Comparison of ENCODE assay signal across 8 cellular contexts in genomic region chr1:225999912-226000337, GRCh38. TPM values are rescaled to one million over a fixed set of nuclear protein-coding genes. Genes with fewer than 3 reads are reported as not detected.
A peak's percentile ranks its signal among the peaks of the same experiment; 100 is the strongest.
DNase-seq lines count a peak whose midpoint lies in the region; ATAC-seq, FAIRE-seq and TF ChIP-seq lines count a peak whose summit lies in the region.

No MANE protein-coding gene starts in this region.

- no peaks in the 10 kb centered on the region for H3K27me3 Mint-ChIP-seq in activated naive CD8-positive, alpha-beta T cell treated with anti-CD3 and anti-CD28 coated beads, Interleukin-2, amount 10 ng/mL, durations not matched to agents 7 days and 5 days

- H3K4me1 Mint-ChIP-seq in activated naive CD8-positive, alpha-beta T cell treated with anti-CD3 and anti-CD28 coated beads, Interleukin-2, amount 10 ng/mL, durations not matched to agents 7 days and 5 days: peaks cover 61% of the 10 kb centered on the region

- FAIRE-seq in H54 (lab: Jason Lieb, UNC): no peak

- H3K4me3 ChIP-seq in iPS-20b (ENCODE audit: low read length): peak overlapping the region; percentile 69
- H3K4me3 ChIP-seq in stomach smooth muscle (ENCODE audit: low read length in 2 of 2): peak overlapping the region; percentile 68 to 82

- H3K9ac ChIP-seq in iPS-20b (ENCODE audit: low read depth, low read length): peak overlapping the region; percentile 82; the same call in 1 of the 2 replicates
- peak overlapping the region; percentile 87 to 89 for H3K9ac ChIP-seq in stomach smooth muscle (ENCODE audit: low read length in 2 of 2)

- H3K27me3 ChIP-seq in iPS-20b (ENCODE audit: insufficient read depth, low read length): no peaks in the 10 kb centered on the region
- H3K27me3 ChIP-seq in stomach smooth muscle (ENCODE audit: control insufficient read depth in 1 of 2, insufficient read depth in 2 of 2, low read length in 2 of 2): no peaks in the 10 kb centered on the region

- H3K27ac ChIP-seq in KOPT-K1 (ENCODE audit: low read depth, low read length, poor library complexity, severe bottlenecking) (peak overlapping the region; percentile 91), iPS-20b (ENCODE audit: low read length) (peak overlapping the region; percentile 65), stomach smooth muscle (ENCODE audit: low read length) (peak overlapping the region; percentile 97)

- peak; percentile 38 for ATAC-seq in GM21619 (IDR thresholded peaks at IDR 0.05; ENCODE audit: unreplicated experiment)
- ATAC-seq in activated naive CD8-positive, alpha-beta T cell treated with anti-CD3 and anti-CD28 coated beads, Interleukin-2, amount 10 ng/mL, durations not matched to agents 7 days and 5 days (ENCODE audit: low read depth): peak; percentile 40

- peak overlapping the region; percentile 100 for H3K27ac Mint-ChIP-seq in activated naive CD8-positive, alpha-beta T cell treated with anti-CD3 and anti-CD28 coated beads, Interleukin-2, amount 10 ng/mL, durations not matched to agents 7 days and 5 days

- H3K9me3 Mint-ChIP-seq in activated naive CD8-positive, alpha-beta T cell treated with anti-CD3 and anti-CD28 coated beads, Interleukin-2, amount 10 ng/mL, durations not matched to agents 7 days and 5 days: no peaks in the 10 kb centered on the region

- H3K9me3 ChIP-seq in KOPT-K1 (ENCODE audit: insufficient read depth, low read length, poor library complexity, severe bottlenecking) (no peaks in the 10 kb centered on the region), iPS-20b (ENCODE audit: insufficient read depth, low read depth, low read length) (no peaks in the 10 kb centered on the region), stomach smooth muscle (ENCODE audit: control insufficient read depth in 2 of 2, low read length in 2 of 2) (no peaks in the 10 kb centered on the region)

- POLR2A ChIA-PET in activated naive CD8-positive, alpha-beta T cell treated with anti-CD3 and anti-CD28 coated beads, Interleukin-2, amount 10 ng/mL, durations not matched to agents 7 days and 5 days (lab: Charles Lee): interaction anchor here (0.8 to 10.1 kb wide), 33 partner anchors 9 to 575 kb away, joined by 3 to 287 read pairs (median 5); partner anchors contain the start of genes H3-3A, LBR, LIN9 and PARP1

- H3K4me3 Mint-ChIP-seq in activated naive CD8-positive, alpha-beta T cell treated with anti-CD3 and anti-CD28 coated beads, Interleukin-2, amount 10 ng/mL, durations not matched to agents 7 days and 5 days: peak overlapping the region; percentile 100

- H3K36me3 ChIP-seq in KOPT-K1 (ENCODE audit: insufficient read depth, low read length): peaks cover 12% of the 10 kb centered on the region
- peaks cover 4% of the 10 kb centered on the region for H3K36me3 ChIP-seq in iPS-20b (ENCODE audit: insufficient read depth, low read depth, low read length)
- no peaks in the 10 kb centered on the region for H3K36me3 ChIP-seq in stomach smooth muscle (ENCODE audit: control insufficient read depth in 2 of 2, insufficient read depth in 2 of 2, low read length in 2 of 2)

- peaks cover 6% of the 10 kb centered on the region for H3K36me3 Mint-ChIP-seq in activated naive CD8-positive, alpha-beta T cell treated with anti-CD3 and anti-CD28 coated beads, Interleukin-2, amount 10 ng/mL, durations not matched to agents 7 days and 5 days

- H3K4me1 ChIP-seq in iPS-20b (ENCODE audit: insufficient read depth, low read length) (peaks cover 16% of the 10 kb centered on the region), stomach smooth muscle (ENCODE audit: control insufficient read depth, insufficient read depth, low read length) (peaks cover 15% of the 10 kb centered on the region)

- peak; percentile 46 for DNase-seq in NCI-H2107 treated with DMSO at 0.1 percent for 48 hours (lab: John Stamatoyannopoulos, UW; ENCODE audit: unreplicated experiment)
- no peak for DNase-seq in NCI-H2107 (lab: John Stamatoyannopoulos, UW)
- no peak for DNase-seq in activated naive CD8-positive, alpha-beta T cell treated with anti-CD3 and anti-CD28 coated beads, Interleukin-2, amount 10 ng/mL, durations not matched to agents 7 days and 5 days
- DNase-seq in H54 (ENCODE audit: insufficient read length, low spot score): no peak

- TF ChIP-seq POLR2A in H54 (IDR thresholded peaks at IDR 0.05; ENCODE audit: low read depth, low read length): no peak

RNA-seq across cellular contexts. Expression of gene SDE2, which starts 0.8 kb away (rescaled TPM):
- total RNA-seq in activated naive CD8-positive, alpha-beta T cell treated with anti-CD3 and anti-CD28 coated beads, Interleukin-2, amount 10 ng/mL, durations not matched to agents 7 days and 5 days: 10 to 100 TPM; 17.2 to 18.5 TPM

RNA-seq across cellular contexts. Expression of gene LEFTY2, which starts 58.9 kb away (rescaled TPM):
- total RNA-seq in activated naive CD8-positive, alpha-beta T cell treated with anti-CD3 and anti-CD28 coated beads, Interleukin-2, amount 10 ng/mL, durations not matched to agents 7 days and 5 days: not detected
